In the genomic region with DNA sequence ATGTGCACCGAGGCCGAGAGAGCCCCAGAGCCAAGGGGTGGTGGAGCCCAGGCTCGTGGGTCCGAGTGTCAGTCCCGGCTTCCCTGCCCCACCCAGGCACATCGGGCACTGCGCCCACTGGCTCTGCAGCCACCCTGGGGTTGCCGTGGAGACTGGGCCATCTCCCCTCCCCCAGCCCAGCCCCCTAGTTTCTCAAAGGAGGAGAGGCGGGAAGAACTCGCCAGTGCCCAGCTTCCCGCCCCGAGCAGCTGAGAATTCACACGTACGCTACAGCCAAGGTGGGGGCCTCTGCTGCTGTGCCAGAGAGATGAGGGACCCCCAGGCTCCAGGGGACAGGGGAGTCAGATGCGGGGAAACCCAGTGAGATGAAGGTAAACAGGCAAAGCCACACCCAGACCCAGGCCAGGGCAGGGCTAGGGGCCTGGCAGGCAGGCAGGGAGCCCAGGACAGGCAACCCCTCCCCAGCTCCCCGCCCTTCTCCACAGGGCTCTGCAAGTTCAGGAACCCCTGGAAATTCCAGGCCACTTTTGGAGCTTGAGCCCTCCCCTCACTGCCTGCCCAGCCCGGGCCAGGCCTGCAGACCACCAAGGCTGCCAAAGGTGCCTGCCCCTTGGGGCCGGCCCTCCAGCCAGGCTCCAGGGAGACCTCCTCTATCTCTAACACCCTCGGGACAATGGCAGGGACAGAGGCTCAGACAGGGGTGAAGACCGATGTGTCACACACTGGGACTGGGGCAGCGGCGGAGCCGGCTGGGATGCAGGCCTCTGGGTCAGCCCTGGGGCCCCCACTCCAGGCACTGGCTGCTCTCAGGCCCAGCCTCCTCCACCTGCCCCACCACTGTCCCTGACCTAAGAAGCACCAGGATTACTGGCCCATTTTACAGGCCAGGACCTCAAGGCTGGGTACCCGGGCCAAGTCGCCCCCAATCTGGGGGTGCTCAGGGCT, we compare ENCODE assay signal across 12 cellular contexts. TPM values are rescaled to one million over a fixed set of nuclear protein-coding genes. Genes with fewer than 3 reads are reported as not detected.
DNase-seq lines count a peak whose midpoint lies in the region; ATAC-seq, FAIRE-seq and TF ChIP-seq lines count a peak whose summit lies in the region.
"Had no signal": no experiment of that assay in that cellular context is flagged by ENCODE, and none has a peak within 500 bp of the region (broad histone marks: within the 10 kb centered on the region; RNA-seq: fewer than 3 reads in every experiment).

No MANE protein-coding gene starts in this region.

- WGBS in K562 (ENCODE audit: insufficient coverage, low coverage, missing lambda C conversion rate), result 79% methylated on average over 19 of the region's 25 CpGs

- TF ChIP-seq POLR2A in HCT116 (IDR thresholded peaks at IDR 0.05; ENCODE audit: borderline replicate concordance, extremely low read depth, insufficient read depth, insufficient read length), result no peak
- no peak for TF ChIP-seq POLR2A in K562 (conservative IDR thresholded peaks at IDR 0.05)
- no peak for TF ChIP-seq POLR2A in gastrocnemius medialis (IDR thresholded peaks at IDR 0.05)

- CTCF ChIA-PET in HCT116 (lab: Charles Lee) (no interaction called here), K562 (lab: Yijun Ruan, JAX; ENCODE audit: low intra/inter-chr PET ratio) (no interaction called here)

- H3K4me2 ChIP-seq in HCT116 (ENCODE audit: low read length) (peak overlapping the region; percentile 100), K562 (ENCODE audit: insufficient read depth, low read length) (no peak overlapping the region)

- no peak for TF ChIP-seq CTCF in HCT116 (IDR thresholded peaks at IDR 0.05 in 2 of 3, conservative IDR thresholded peaks at IDR 0.05 in 1 of 3; ENCODE audit: borderline replicate concordance in 1 of 3, insufficient read depth in 1 of 3, low read depth in 2 of 3, low read length in 2 of 3)
- no peak for TF ChIP-seq CTCF in K562 (IDR thresholded peaks at IDR 0.05 in 2 of 3, conservative IDR thresholded peaks at IDR 0.05 in 1 of 3; ENCODE audit: insufficient read depth in 2 of 3, low read depth in 1 of 3, low read length in 3 of 3)
- no peak for TF ChIP-seq CTCF in gastrocnemius medialis (IDR thresholded peaks at IDR 0.05 in 4 of 5, conservative IDR thresholded peaks at IDR 0.05 in 1 of 5)

- H3K36me3 Mint-ChIP-seq in immature natural killer cell, result no peaks in the 10 kb centered on the region

- peak overlapping the region; percentile 94 for H3K9ac ChIP-seq in HCT116 (ENCODE audit: low read length)
- H3K9ac ChIP-seq in K562 (ENCODE audit: insufficient read depth in 1 of 2, low read depth in 2 of 2, low read length in 2 of 2), result peak overlapping the region in 1 of 2 experiments; percentile 23; a peak in 2 of 4 replicates

- no peak overlapping the region for H3K4me3 Mint-ChIP-seq in immature natural killer cell

- H3K9me1 ChIP-seq in K562 (ENCODE audit: control insufficient read depth, insufficient read depth, low read length), result peaks cover 4% of the 10 kb centered on the region

- ATAC-seq in HCT116, result peak; percentile 28
- ATAC-seq in K562, result no peak
- ATAC-seq in gastrocnemius medialis, result no peak

- H3K27ac Mint-ChIP-seq in immature natural killer cell, result no peak overlapping the region

- peaks cover 94% of the 10 kb centered on the region for H3K79me2 ChIP-seq in HCT116 (ENCODE audit: insufficient read depth, low read length)
- H3K79me2 ChIP-seq in K562 (ENCODE audit: control insufficient read depth, insufficient read depth, low read length), result peaks cover 75% of the 10 kb centered on the region

- H3K36me3 ChIP-seq in HCT116 (ENCODE audit: control insufficient read depth in 1 of 2, insufficient read depth in 2 of 2, low read length in 2 of 2), result peaks cover 0 to 2% of the 10 kb centered on the region in 2 experiments; a peak in 1 of 4 replicates
- H3K36me3 ChIP-seq in K562 (ENCODE audit: control insufficient read depth, insufficient read depth, low read length), result peaks cover 45% of the 10 kb centered on the region; the same call in 1 of the 3 replicates
- H3K36me3 ChIP-seq in gastrocnemius medialis, result no peaks in the 10 kb centered on the region
- H3K36me3 ChIP-seq: brain microvascular endothelial cell had no signal

- H4K20me1 ChIP-seq in HCT116 (ENCODE audit: insufficient read depth) (no peaks in the 10 kb centered on the region), K562 (replicated peaks; ENCODE audit: control insufficient read depth, insufficient read depth, low read length) (peaks cover 13% of the 10 kb centered on the region; the same call in 1 of the 2 replicates)

- RAD21 ChIA-PET in HCT116 (lab: Charles Lee; ENCODE audit: low non-redundant PET in 1 of 2, low total read pairs in 2 of 2, uncharacterized antibody in 2 of 2, unreplicated experiment in 2 of 2), result interaction anchor here in 1 of 2 experiments (0.5 kb wide), 1 partner anchor 12 kb away, joined by 5 read pairs; no protein-coding TSS in a partner anchor

- DNase-seq in HCT116 (ENCODE audit: low read depth, low spot score) (no peak), K562 (ENCODE audit: extremely low read depth in 1 of 4, low spot score in 3 of 4) (no peak), gastrocnemius medialis (no peak), posterior vena cava (ENCODE audit: low spot score) (no peak), SKM-1 (lab: John Stamatoyannopoulos, UW; ENCODE audit: unreplicated experiment) (no peak), immature natural killer cell (no peak), NCI-H187 (lab: John Stamatoyannopoulos, UW) (no peak)
- DNase-seq: brain microvascular endothelial cell, NCI-H1930, occipital lobe had no signal

- no peak for FAIRE-seq in K562 (lab: Jason Lieb, UNC)
- FAIRE-seq: GM18507 had no signal

- BruUV-seq in HCT116 (replicated peaks; lab: Mats Ljungman, UMichigan) (no TSS peak), K562 (replicated peaks; lab: Mats Ljungman, UMichigan) (no TSS peak)

- H3K27ac ChIP-seq in HCT116 (ENCODE audit: low read depth, low read length) (peak overlapping the region; percentile 98), K562 (ENCODE audit: extremely low read depth, low read depth, low read length) (no peak overlapping the region), gastrocnemius medialis (peak overlapping the region; percentile 43 to 90 (median 90))
- H3K27ac ChIP-seq: brain microvascular endothelial cell had no signal

- no peaks in the 10 kb centered on the region for H3K9me3 Mint-ChIP-seq in immature natural killer cell

- H3K4me1 ChIP-seq in HCT116 (ENCODE audit: control insufficient read depth in 1 of 2, insufficient read depth in 2 of 2, low read length in 2 of 2) (peaks cover 81 to 96% of the 10 kb centered on the region in 2 experiments), K562 (replicated peaks in 1 of 2; ENCODE audit: control insufficient read depth in 2 of 2, insufficient read depth in 2 of 2, low read length in 2 of 2) (peaks cover 56 to 96% of the 10 kb centered on the region in 2 experiments), gastrocnemius medialis (peaks cover 64% of the 10 kb centered on the region in 2 donors)

- TF ChIP-seq EP300 in K562 (IDR thresholded peaks at IDR 0.05; ENCODE audit: low read length), result no peak

- no peaks in the 10 kb centered on the region for H3K4me1 Mint-ChIP-seq in immature natural killer cell

- H2AFZ ChIP-seq in HCT116 (ENCODE audit: low read depth, low read length, poor library complexity, severe bottlenecking) (no peak overlapping the region), K562 (ENCODE audit: low read depth, low read length) (no peak overlapping the region)

- POLR2A ChIA-PET in HCT116 (lab: Charles Lee) (no interaction called here), K562 (lab: Yijun Ruan, JAX) (interaction anchor here (0.5 to 1.0 kb wide), 4 partner anchors 20 to 363 kb away, joined by 3 to 4 read pairs (median 3); no protein-coding TSS in a partner anchor)

- no peaks in the 10 kb centered on the region for H3K9me2 ChIP-seq in HCT116 (ENCODE audit: insufficient read depth)

- H3K9me3 ChIP-seq in HCT116 (ENCODE audit: control insufficient read depth in 1 of 2, insufficient read depth in 1 of 2, low read depth in 1 of 2, low read length in 2 of 2) (no peaks in the 10 kb centered on the region), K562 (replicated peaks; ENCODE audit: control insufficient read depth, insufficient read depth, low read depth, low read length) (no peaks in the 10 kb centered on the region), iPS-18c (ENCODE audit: control insufficient read depth, insufficient read depth, low read length) (no peaks in the 10 kb centered on the region), gastrocnemius medialis (no peaks in the 10 kb centered on the region)

- H3K4me3 ChIP-seq in HCT116 (replicated peaks in 1 of 2; ENCODE audit: low read depth in 1 of 2, low read length in 2 of 2) (peak overlapping the region; percentile 23 to 44), K562 (no peak overlapping the region), iPS-18c (ENCODE audit: insufficient read depth, low read depth, low read length) (peak overlapping the region; percentile 20; the same call in 1 of the 2 replicates), gastrocnemius medialis (no peak overlapping the region)

- TF ChIP-seq RAD21 in HCT116 (IDR thresholded peaks at IDR 0.05; ENCODE audit: low read depth) (no peak), K562 (CRISPR knock-in tag; conservative IDR thresholded peaks at IDR 0.05 in 1 of 2, IDR thresholded peaks at IDR 0.05 in 1 of 2) (no peak)

- in situ Hi-C loops in K562 (cut with MboI), result loop anchor here (10.0 kb wide), 1 partner anchor 366 kb away; no protein-coding TSS in a partner anchor
- in situ Hi-C loops in gastrocnemius medialis (cut with MboI; ENCODE audit: low sequenced_read_pairs in 4 of 4), result no loop called here

- peaks cover 0 to 2% (median 2%) of the 10 kb centered on the region in 3 donors for H3K27me3 Mint-ChIP-seq in immature natural killer cell (ENCODE audit: low read depth in 3 of 3)

- intact Hi-C loops in HCT116 (cut with micrococcal nuclease) (no loop called here), K562 (cut with micrococcal nuclease) (no loop called here), gastrocnemius medialis (cut with DNase I; ENCODE audit: low total_unique reads) (no loop called here), posterior vena cava (cut with DNase I) (loop anchor here in 1 of 2 donors (10.0 kb wide), 1 partner anchor 46 kb away; no protein-coding TSS in a partner anchor)

- H3K27me3 ChIP-seq in HCT116 (ENCODE audit: insufficient read depth, low read length) (no peaks in the 10 kb centered on the region), K562 (ENCODE audit: control insufficient read depth in 2 of 2, insufficient read depth in 2 of 2, low read length in 2 of 2) (no peaks in the 10 kb centered on the region), gastrocnemius medialis (no peaks in the 10 kb centered on the region)
- H3K27me3 ChIP-seq: brain microvascular endothelial cell had no signal

RNA-seq across cellular contexts. Expression of a gene that starts 6.0 kb away (rescaled TPM):
- 321 TPM for total RNA-seq in HCT116 (2021; ENCODE audit: unreplicated experiment)
- polyA plus RNA-seq in HCT116 (2012), result 190 and 217 TPM in 2 replicates
- total RNA-seq in K562 (2011; cell fraction: chromatin; rRNA removed; ENCODE audit: low replicate concordance), result 218 and 612 TPM in 2 replicates
- total RNA-seq in K562 (2011; cell fraction: nucleolus; rRNA removed), result 256 and 378 TPM in 2 replicates
- total RNA-seq in K562 (2011; cell fraction: nucleoplasm; rRNA removed), result 206 and 238 TPM in 2 replicates
- 26.4 and 38.3 TPM in 2 replicates for total RNA-seq in K562 (2014; rRNA removed)
- total RNA-seq in K562 (2014; rRNA removed; fragmentation: Illumina TruSeq; extraction: Trizol), result 2.2 and 3.2 TPM in 2 replicates
- total RNA-seq in K562 (2015; rRNA removed; fragmentation: Illumina TruSeq; extraction: Trizol), result 11.3 and 11.7 TPM in 2 replicates
- 86.4 and 101 TPM in 2 replicates for total RNA-seq in K562 (2021)
- 4.4 and 10.0 TPM in 2 replicates for polyA plus RNA-seq in K562 (2011; rRNA removed)
- 3.9 and 11.1 TPM in 2 replicates for polyA plus RNA-seq in K562 (2011; cell fraction: cytosol; rRNA removed)
- 130 and 166 TPM in 2 replicates for polyA plus RNA-seq in K562 (2011; cell fraction: nucleus; rRNA removed)
- 49.7 and 63.1 TPM in 2 replicates for polyA plus RNA-seq in K562 (2012)
- 7.8 and 20.0 TPM in 2 replicates for polyA plus RNA-seq in K562 (2014; fragmentation: Illumina TruSeq; extraction: Trizol)
- under 1 TPM; 0.31 to 0.48 TPM for polyA plus RNA-seq in K562 (2014; fragmentation: Nextera tagmentation; extraction: Ambion mirVana)
- 60.2 and 67.3 TPM in 2 replicates for polyA plus RNA-seq in K562 (2014; rRNA removed)
- polyA minus RNA-seq in K562 (2011; rRNA and poly(A)+ RNA removed), result 1.5 and 1.9 TPM in 2 replicates
- 11.0 and 21.3 TPM in 2 replicates for polyA minus RNA-seq in K562 (2011; cell fraction: cytosol; rRNA and poly(A)+ RNA removed)
- 33.7 and 42.1 TPM in 2 replicates for polyA minus RNA-seq in K562 (2011; cell fraction: nucleus; rRNA and poly(A)+ RNA removed)
- total RNA-seq in gastrocnemius medialis, result 10 to 100 TPM; 13.0 to 35.8 (median 22.7) TPM
- 100 to 1,000 TPM; 131 to 183 TPM for total RNA-seq in posterior vena cava
- under 1 TPM in 1 of 3 donors, not detected in 2; 0.30 TPM for polyA plus RNA-seq in immature natural killer cell

RNA-seq across cellular contexts. Expression of a gene that starts 25.8 kb away (rescaled TPM):
- total RNA-seq in HCT116 (2021; ENCODE audit: unreplicated experiment) (2,488 TPM), K562 (2014; rRNA removed) (1,801 and 2,504 TPM in 2 replicates), K562 (2014; rRNA removed; fragmentation: Illumina TruSeq; extraction: Trizol) (1,196 and 1,380 TPM in 2 replicates), K562 (2015; rRNA removed; fragmentation: Illumina TruSeq; extraction: Trizol) (1,567 and 1,716 TPM in 2 replicates), K562 (2021) (3,091 and 3,491 TPM in 2 replicates), gastrocnemius medialis (1,000 to 10,000 TPM; 1,167 to 4,037 (median 2,295) TPM), posterior vena cava (1,000 to 10,000 TPM; 1,227 to 1,253 TPM)
- 5,598 and 10,032 TPM in 2 replicates for polyA plus RNA-seq in HCT116 (2012)
- 256 and 439 TPM in 2 replicates for total RNA-seq in K562 (2011; cell fraction: chromatin; rRNA removed; ENCODE audit: low replicate concordance)
- total RNA-seq in K562 (2011; cell fraction: nucleolus; rRNA removed), result 1,390 and 1,394 TPM in 2 replicates
- 1,168 and 2,200 TPM in 2 replicates for total RNA-seq in K562 (2011; cell fraction: nucleoplasm; rRNA removed)
- polyA plus RNA-seq in K562 (2011; rRNA removed) (5,647 and 7,256 TPM in 2 replicates), K562 (2014; fragmentation: Illumina TruSeq; extraction: Trizol) (1,908 and 2,386 TPM in 2 replicates), K562 (2014; fragmentation: Nextera tagmentation; extraction: Ambion mirVana) (1,000 to 10,000 TPM; 3,588 to 3,968 TPM), K562 (2014; rRNA removed) (3,958 and 4,439 TPM in 2 replicates), immature natural killer cell (1,000 to 10,000 TPM in 2 of 3 donors, 100 to 1,000 TPM in 1; 743 to 1,716 (median 1,008) TPM)
- polyA plus RNA-seq in K562 (2011; cell fraction: cytosol; rRNA removed), result 8,200 and 10,658 TPM in 2 replicates
- polyA plus RNA-seq in K562 (2011; cell fraction: nucleus; rRNA removed), result 3,206 and 5,803 TPM in 2 replicates
- 4,519 and 5,994 TPM in 2 replicates for polyA plus RNA-seq in K562 (2012)
- 1,429 and 1,744 TPM in 2 replicates for polyA minus RNA-seq in K562 (2011; rRNA and poly(A)+ RNA removed)
- 755 and 891 TPM in 2 replicates for polyA minus RNA-seq in K562 (2011; cell fraction: cytosol; rRNA and poly(A)+ RNA removed)
- 430 and 792 TPM in 2 replicates for polyA minus RNA-seq in K562 (2011; cell fraction: nucleus; rRNA and poly(A)+ RNA removed)

RNA-seq across cellular contexts. Expression of a gene that starts 46.0 kb away (rescaled TPM):
- total RNA-seq in HCT116 (2021; ENCODE audit: unreplicated experiment), result 8.9 TPM
- polyA plus RNA-seq in HCT116 (2012), result 8.1 and 9.5 TPM in 2 replicates
- 3.6 and 7.1 TPM in 2 replicates for total RNA-seq in K562 (2011; cell fraction: chromatin; rRNA removed; ENCODE audit: low replicate concordance)
- 3.0 and 3.3 TPM in 2 replicates for total RNA-seq in K562 (2011; cell fraction: nucleolus; rRNA removed)
- total RNA-seq in K562 (2011; cell fraction: nucleoplasm; rRNA removed), result 2.5 and 3.0 TPM in 2 replicates
- total RNA-seq in K562 (2014; rRNA removed), result 1.2 and 2.0 TPM in 2 replicates
- total RNA-seq in K562 (2014; rRNA removed; fragmentation: Illumina TruSeq; extraction: Trizol), result 0.93 and 1.3 TPM in 2 replicates
- 1.4 and 1.6 TPM in 2 replicates for total RNA-seq in K562 (2015; rRNA removed; fragmentation: Illumina TruSeq; extraction: Trizol)
- 3.7 and 4.2 TPM in 2 replicates for total RNA-seq in K562 (2021)
- 2.2 and 2.5 TPM in 2 replicates for polyA plus RNA-seq in K562 (2011; rRNA removed)
- 2.6 and 3.8 TPM in 2 replicates for polyA plus RNA-seq in K562 (2011; cell fraction: cytosol; rRNA removed)
- 5.3 and 9.0 TPM in 2 replicates for polyA plus RNA-seq in K562 (2011; cell fraction: nucleus; rRNA removed)
- polyA plus RNA-seq in K562 (2012), result 3.9 and 7.7 TPM in 2 replicates
- 2.7 and 3.2 TPM in 2 replicates for polyA plus RNA-seq in K562 (2014; fragmentation: Illumina TruSeq; extraction: Trizol)
- polyA plus RNA-seq in K562 (2014; fragmentation: Nextera tagmentation; extraction: Ambion mirVana), result under 1 TPM; 0.46 to 0.72 TPM
- polyA plus RNA-seq in K562 (2014; rRNA removed), result 2.1 and 2.2 TPM in 2 replicates
- polyA minus RNA-seq in K562 (2011; rRNA and poly(A)+ RNA removed), result 1.1 and 1.7 TPM in 2 replicates
- polyA minus RNA-seq in K562 (2011; cell fraction: cytosol; rRNA and poly(A)+ RNA removed), result 5.1 and 5.4 TPM in 2 replicates
- 1.6 and 1.7 TPM in 2 replicates for polyA minus RNA-seq in K562 (2011; cell fraction: nucleus; rRNA and poly(A)+ RNA removed)
- 1 to 10 TPM; 3.6 to 9.3 (median 4.2) TPM for total RNA-seq in gastrocnemius medialis
- 1 to 10 TPM; 3.4 to 3.8 TPM for total RNA-seq in posterior vena cava
- 1 to 10 TPM; 1.3 to 2.6 (median 2.5) TPM for polyA plus RNA-seq in immature natural killer cell

RNA-seq across cellular contexts. Expression of a gene that starts 58.3 kb away (rescaled TPM):
- total RNA-seq in HCT116 (2021; ENCODE audit: unreplicated experiment), result 158 TPM
- polyA plus RNA-seq in HCT116 (2012), result 196 and 200 TPM in 2 replicates
- 21.6 and 87.3 TPM in 2 replicates for total RNA-seq in K562 (2011; cell fraction: chromatin; rRNA removed; ENCODE audit: low replicate concordance)
- 87.6 and 87.7 TPM in 2 replicates for total RNA-seq in K562 (2011; cell fraction: nucleolus; rRNA removed)
- total RNA-seq in K562 (2011; cell fraction: nucleoplasm; rRNA removed), result 41.0 and 41.6 TPM in 2 replicates
- total RNA-seq in K562 (2014; rRNA removed), result 223 and 261 TPM in 2 replicates
- total RNA-seq in K562 (2014; rRNA removed; fragmentation: Illumina TruSeq; extraction: Trizol), result 22.5 and 32.1 TPM in 2 replicates
- total RNA-seq in K562 (2015; rRNA removed; fragmentation: Illumina TruSeq; extraction: Trizol), result 125 and 136 TPM in 2 replicates
- 159 and 160 TPM in 2 replicates for total RNA-seq in K562 (2021)
- 57.6 and 67.4 TPM in 2 replicates for polyA plus RNA-seq in K562 (2011; rRNA removed)
- polyA plus RNA-seq in K562 (2011; cell fraction: cytosol; rRNA removed), result 69.2 and 237 TPM in 2 replicates
- 65.6 and 116 TPM in 2 replicates for polyA plus RNA-seq in K562 (2011; cell fraction: nucleus; rRNA removed)
- 109 and 153 TPM in 2 replicates for polyA plus RNA-seq in K562 (2012)
- 49.3 and 107 TPM in 2 replicates for polyA plus RNA-seq in K562 (2014; fragmentation: Illumina TruSeq; extraction: Trizol)
- polyA plus RNA-seq in K562 (2014; fragmentation: Nextera tagmentation; extraction: Ambion mirVana), result 10 to 100 TPM in 1 of 2 experiments, 1 to 10 TPM in 1; 5.0 to 21.6 TPM
- polyA plus RNA-seq in K562 (2014; rRNA removed), result 192 and 201 TPM in 2 replicates
- 16.1 and 32.6 TPM in 2 replicates for polyA minus RNA-seq in K562 (2011; rRNA and poly(A)+ RNA removed)
- 51.8 and 55.0 TPM in 2 replicates for polyA minus RNA-seq in K562 (2011; cell fraction: cytosol; rRNA and poly(A)+ RNA removed)
- polyA minus RNA-seq in K562 (2011; cell fraction: nucleus; rRNA and poly(A)+ RNA removed), result 42.8 and 44.0 TPM in 2 replicates
- 100 to 1,000 TPM; 389 to 644 (median 611) TPM for total RNA-seq in gastrocnemius medialis
- total RNA-seq in posterior vena cava, result 10 to 100 TPM; 60.9 to 70.3 TPM
- 100 to 1,000 TPM in 2 of 3 donors, 10 to 100 TPM in 1; 97.2 to 132 (median 108) TPM for polyA plus RNA-seq in immature natural killer cell

Comparison
In these comparisons a context has a peak if more than half of its experiments do, and no peak if none do; other contexts are left out.
1. H3K4me3 ChIP-seq: peak in HCT116 (2 of 2) and iPS-18c (single experiment); none in K562 (single experiment) and gastrocnemius medialis (0 of 4).